Comparison of ENCODE assay signal across 36 cellular contexts in the genomic region with DNA sequence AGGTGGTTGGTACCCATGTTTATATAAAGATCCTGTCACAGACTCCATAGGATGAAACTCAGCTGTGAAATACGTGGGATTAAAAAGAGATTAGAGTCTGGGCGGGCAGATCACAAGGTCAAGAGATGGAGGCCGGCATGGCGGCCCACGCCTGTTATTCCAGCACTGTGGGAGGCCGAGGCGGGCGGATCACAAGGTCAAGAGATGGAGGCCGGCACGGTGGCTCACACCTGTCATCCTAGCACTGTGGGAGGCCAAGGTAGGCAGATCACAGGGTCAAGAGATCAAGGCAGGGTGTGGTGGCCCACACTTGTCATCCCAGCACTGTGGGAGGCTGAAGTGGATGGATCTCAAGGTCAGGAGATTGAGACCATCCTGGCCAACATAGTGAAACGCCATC. TPM values are rescaled to one million over a fixed set of nuclear protein-coding genes. Genes with fewer than 3 reads are reported as not detected.
"Had no signal": no experiment of that assay in that cellular context is flagged by ENCODE, and none has a peak within 500 bp of the region (broad histone marks: within the 10 kb centered on the region; RNA-seq: fewer than 3 reads in every experiment).

No MANE protein-coding gene starts in this region.

- H3K9me3 Mint-ChIP-seq: activated B cell treated with CpG ODN at 0.5 μM for 24 hours; activated CD4-positive, alpha-beta memory T cell treated with anti-CD3 and anti-CD28 coated beads for 36 hours; activated CD4-positive, alpha-beta T cell treated with anti-CD3 and anti-CD28 coated beads, Interleukin-2, amount 10 ng/mL, durations not matched to agents 24 days and 14 days; activated CD8-positive, alpha-beta T cell treated with anti-CD3 and anti-CD28 coated beads for 36 hours; activated naive CD4-positive, alpha-beta T cell treated with anti-CD3 and anti-CD28 coated beads, Interleukin-2, amount 10 ng/mL, durations not matched to agents 7 days and 5 days; activated naive CD4-positive, alpha-beta T cell treated with anti-CD3 and anti-CD28 coated beads, Interleukin-2, amount 50 U/mL, for 24 hours; activated naive CD8-positive, alpha-beta T cell treated with anti-CD3 and anti-CD28 coated beads, Interleukin-2, amount 10 ng/mL, durations not matched to agents 7 days and 5 days; activated naive CD8-positive, alpha-beta T cell treated with anti-CD3 and anti-CD28 coated beads, Interleukin-2, amount 50 U/mL, for 24 hours; activated T-cell treated with anti-CD3 and anti-CD28 coated beads, Interleukin-2, amount 50 U/mL, for 4 hours; activated T-cell treated with anti-CD3 and anti-CD28 coated beads, Interleukin-2, amount 50 U/mL, for 72 hours; activated T-helper 1 cell treated with anti-CD3 and anti-CD28 coated beads, Interleukin-12 subunit alpha, Interleukin-12 subunit beta, Interleukin-2, Interleukin-4 antibody, amounts not matched to agents 30 ng/mL and 10 ng/mL and 1 ng/mL, durations not matched to agents 14 hours and 24 hours and 36 hours; activated T-helper 17 cell treated with anti-CD3 and anti-CD28 coated beads, Interleukin-2, amount 50 U/mL, for 72 hours; central memory CD8-positive, alpha-beta T cell; T-helper 1 cell treated with Interleukin-12 subunit alpha and Interleukin-12 subunit beta and Interleukin-4 antibody, amounts not matched to agents 30 μg/mL and 1 μg/mL, for 36 hours had no signal

- H3K4me3 ChIP-seq: ascending aorta, cardiac muscle cell had no signal

- H3K27ac Mint-ChIP-seq: activated B cell treated with CpG ODN at 0.5 μM for 24 hours; activated CD4-positive, alpha-beta memory T cell treated with anti-CD3 and anti-CD28 coated beads for 36 hours; activated CD4-positive, alpha-beta T cell treated with anti-CD3 and anti-CD28 coated beads, Interleukin-2, amount 10 ng/mL, durations not matched to agents 24 days and 14 days; activated CD8-positive, alpha-beta T cell treated with anti-CD3 and anti-CD28 coated beads for 36 hours; activated naive CD4-positive, alpha-beta T cell treated with anti-CD3 and anti-CD28 coated beads, Interleukin-2, amount 10 ng/mL, durations not matched to agents 7 days and 5 days; activated naive CD4-positive, alpha-beta T cell treated with anti-CD3 and anti-CD28 coated beads, Interleukin-2, amount 50 U/mL, for 24 hours; activated naive CD8-positive, alpha-beta T cell; activated naive CD8-positive, alpha-beta T cell treated with anti-CD3 and anti-CD28 coated beads, Interleukin-2, amount 10 ng/mL, durations not matched to agents 7 days and 5 days; activated naive CD8-positive, alpha-beta T cell treated with anti-CD3 and anti-CD28 coated beads, Interleukin-2, amount 50 U/mL, for 24 hours; activated T-cell treated with anti-CD3 and anti-CD28 coated beads, Interleukin-2, amount 50 U/mL, for 72 hours; activated T-helper 1 cell treated with anti-CD3 and anti-CD28 coated beads, Interleukin-12 subunit alpha, Interleukin-12 subunit beta, Interleukin-2, Interleukin-4 antibody, amounts not matched to agents 30 ng/mL and 10 ng/mL and 1 ng/mL, durations not matched to agents 14 hours and 24 hours and 36 hours; activated T-helper 17 cell treated with anti-CD3 and anti-CD28 coated beads, Interleukin-2, amount 50 U/mL, for 72 hours; brain; T-helper 1 cell treated with Interleukin-12 subunit alpha and Interleukin-12 subunit beta and Interleukin-4 antibody, amounts not matched to agents 30 μg/mL and 1 μg/mL, for 36 hours had no signal

- FAIRE-seq: bronchial epithelial cell, TTC549 had no signal

- DNase-seq: activated B cell treated with CpG ODN at 0.5 μM for 24 hours; activated CD4-positive, alpha-beta memory T cell treated with anti-CD3 and anti-CD28 coated beads for 36 hours; activated CD4-positive, alpha-beta T cell treated with anti-CD3 and anti-CD28 coated beads for 4 hours; activated CD4-positive, alpha-beta T cell treated with anti-CD3 and anti-CD28 coated beads, Interleukin-2, amount 10 ng/mL, durations not matched to agents 24 days and 14 days; activated CD4-positive, alpha-beta T cell treated with anti-CD3 and anti-CD28 coated beads, Interleukin-2, amount 50 U/mL, for 1 hour; activated CD4-positive, alpha-beta T cell treated with anti-CD3 and anti-CD28 coated beads, Interleukin-2, amount 50 U/mL, for 4 hours; activated CD4-positive, CD25-positive, alpha-beta regulatory T cell treated with anti-CD3 and anti-CD28 coated beads, Interleukin-2, amount 50 U/mL, for 72 hours; activated CD8-positive, alpha-beta memory T cell treated with anti-CD3 and anti-CD28 coated beads, Interleukin-2, amount 50 U/mL, for 4 hours; activated CD8-positive, alpha-beta T cell treated with anti-CD3 and anti-CD28 coated beads for 36 hours; activated gamma-delta T cell; activated naive CD4-positive, alpha-beta T cell treated with anti-CD3 and anti-CD28 coated beads, Interleukin-2, amount 10 ng/mL, durations not matched to agents 7 days and 5 days; activated naive CD4-positive, alpha-beta T cell treated with Interleukin-2 at 50 U/mL for 16 hours; activated naive CD8-positive, alpha-beta T cell treated with anti-CD3 and anti-CD28 coated beads, Interleukin-2, amount 10 ng/mL, durations not matched to agents 7 days and 5 days; activated naive CD8-positive, alpha-beta T cell treated with anti-CD3 and anti-CD28 coated beads, Interleukin-2, amount 50 U/mL, for 24 hours; activated T-cell treated with anti-CD3 and anti-CD28 coated beads for 4 hours; activated T-cell treated with anti-CD3 and anti-CD28 coated beads, Interleukin-2, amount 50 U/mL, for 1 hour; activated T-cell treated with anti-CD3 and anti-CD28 coated beads, Interleukin-2, amount 50 U/mL, for 4 hours; activated T-cell treated with anti-CD3 and anti-CD28 coated beads, Interleukin-2, amount 50 U/mL, for 72 hours; amygdala; anterior cingulate cortex; caudate nucleus; cerebellar nuclear complex; T-helper 1 cell; T-helper 9 cell had no signal

- H3K4me1 Mint-ChIP-seq: activated T-helper 17 cell treated with anti-CD3 and anti-CD28 coated beads, Interleukin-2, amount 50 U/mL, for 72 hours had no signal

- H3K4me3 Mint-ChIP-seq: activated B cell treated with CpG ODN at 0.5 μM for 24 hours; activated CD4-positive, alpha-beta memory T cell treated with anti-CD3 and anti-CD28 coated beads for 36 hours; activated CD4-positive, alpha-beta T cell treated with anti-CD3 and anti-CD28 coated beads, Interleukin-2, amount 10 ng/mL, durations not matched to agents 24 days and 14 days; activated CD8-positive, alpha-beta T cell treated with anti-CD3 and anti-CD28 coated beads for 36 hours; activated naive CD4-positive, alpha-beta T cell treated with anti-CD3 and anti-CD28 coated beads, Interleukin-2, amount 10 ng/mL, durations not matched to agents 7 days and 5 days; activated naive CD4-positive, alpha-beta T cell treated with anti-CD3 and anti-CD28 coated beads, Interleukin-2, amount 50 U/mL, for 24 hours; activated naive CD8-positive, alpha-beta T cell; activated naive CD8-positive, alpha-beta T cell treated with anti-CD3 and anti-CD28 coated beads, Interleukin-2, amount 10 ng/mL, durations not matched to agents 7 days and 5 days; activated naive CD8-positive, alpha-beta T cell treated with anti-CD3 and anti-CD28 coated beads, Interleukin-2, amount 50 U/mL, for 24 hours; activated T-cell treated with anti-CD3 and anti-CD28 coated beads, Interleukin-2, amount 50 U/mL, for 4 hours; activated T-cell treated with anti-CD3 and anti-CD28 coated beads, Interleukin-2, amount 50 U/mL, for 72 hours; activated T-helper 1 cell treated with anti-CD3 and anti-CD28 coated beads, Interleukin-12 subunit alpha, Interleukin-12 subunit beta, Interleukin-2, Interleukin-4 antibody, amounts not matched to agents 30 ng/mL and 10 ng/mL and 1 ng/mL, durations not matched to agents 14 hours and 24 hours and 36 hours; activated T-helper 17 cell treated with anti-CD3 and anti-CD28 coated beads, Interleukin-2, amount 50 U/mL, for 72 hours; central memory CD8-positive, alpha-beta T cell; T-helper 1 cell treated with Interleukin-12 subunit alpha and Interleukin-12 subunit beta and Interleukin-4 antibody, amounts not matched to agents 30 μg/mL and 1 μg/mL, for 36 hours had no signal

- H3K27me3 ChIP-seq: ascending aorta, cardiac muscle cell had no signal

- H3K27me3 Mint-ChIP-seq: activated CD4-positive, alpha-beta memory T cell treated with anti-CD3 and anti-CD28 coated beads for 36 hours; activated CD4-positive, alpha-beta T cell treated with anti-CD3 and anti-CD28 coated beads, Interleukin-2, amount 10 ng/mL, durations not matched to agents 24 days and 14 days; activated CD8-positive, alpha-beta T cell treated with anti-CD3 and anti-CD28 coated beads for 36 hours; activated naive CD4-positive, alpha-beta T cell treated with anti-CD3 and anti-CD28 coated beads, Interleukin-2, amount 10 ng/mL, durations not matched to agents 7 days and 5 days; activated naive CD8-positive, alpha-beta T cell; activated naive CD8-positive, alpha-beta T cell treated with anti-CD3 and anti-CD28 coated beads, Interleukin-2, amount 10 ng/mL, durations not matched to agents 7 days and 5 days; activated naive CD8-positive, alpha-beta T cell treated with anti-CD3 and anti-CD28 coated beads, Interleukin-2, amount 50 U/mL, for 24 hours; activated T-helper 17 cell treated with anti-CD3 and anti-CD28 coated beads, Interleukin-2, amount 50 U/mL, for 72 hours; brain had no signal

- H3K27ac ChIP-seq: ascending aorta, cardiac muscle cell, VCaP had no signal

- H3K9me3 ChIP-seq: ascending aorta had no signal

- ATAC-seq: activated CD8-positive, alpha-beta T cell treated with anti-CD3 and anti-CD28 coated beads for 36 hours; activated naive CD8-positive, alpha-beta T cell treated with anti-CD3 and anti-CD28 coated beads, Interleukin-2, amount 50 U/mL, for 24 hours; activated T-cell treated with anti-CD3 and anti-CD28 coated beads, Interleukin-2, amount 50 U/mL, for 4 hours; activated T-cell treated with anti-CD3 and anti-CD28 coated beads, Interleukin-2, amount 50 U/mL, for 72 hours; activated T-helper 17 cell treated with anti-CD3 and anti-CD28 coated beads, Interleukin-2, amount 50 U/mL, for 72 hours had no signal

RNA-seq across cellular contexts. Expression of gene NPB, which starts 6.6 kb away (rescaled TPM):
- total RNA-seq: activated CD4-positive, alpha-beta memory T cell treated with anti-CD3 and anti-CD28 coated beads for 36 hours had no signal
